In genomic region chr16:8686031-8686621, GRCh38 we compare ENCODE assay signal across 13 cellular contexts. TPM values are rescaled to one million over a fixed set of nuclear protein-coding genes. Genes with fewer than 3 reads are reported as not detected.
A peak's percentile ranks its signal among the peaks of the same experiment; 100 is the strongest.
DNase-seq lines count a peak whose midpoint lies in the region; ATAC-seq and TF ChIP-seq lines count a peak whose summit lies in the region.
"Had no signal": no experiment of that assay in that cellular context is flagged by ENCODE, and none has a peak within 500 bp of the region (broad histone marks: within the 10 kb centered on the region; RNA-seq: fewer than 3 reads in every experiment).

No MANE protein-coding gene starts in this region.

- TF ChIP-seq POLR2A in heart left ventricle (IDR thresholded peaks at IDR 0.05), result no peak

- H2AFZ ChIP-seq in MM.1S (ENCODE audit: low read length), result no peak overlapping the region

- H3K79me2 ChIP-seq in MM.1S (ENCODE audit: low read length), result no peaks in the 10 kb centered on the region

- peaks cover 0 to 20% (median 7%) of the 10 kb centered on the region in 12 donors for H3K9me3 ChIP-seq in heart left ventricle
- H3K9me3 ChIP-seq in MM.1S (replicated peaks; ENCODE audit: insufficient read depth, low read length), result no peaks in the 10 kb centered on the region
- H3K9me3 ChIP-seq: adrenal gland had no signal

- H3K27me3 ChIP-seq in heart left ventricle (no peaks in the 10 kb centered on the region), MM.1S (replicated peaks; ENCODE audit: insufficient read depth, low read length) (no peaks in the 10 kb centered on the region)
- H3K27me3 ChIP-seq: adrenal gland, tibial nerve had no signal

- peak overlapping the region in 7 of 12 donors; percentile 22 to 69 (median 48) for H3K27ac ChIP-seq in heart left ventricle
- no peak overlapping the region for H3K27ac ChIP-seq in MM.1S (ENCODE audit: low read length)
- H3K27ac ChIP-seq: adrenal gland, tibial nerve had no signal

- H3K36me3 ChIP-seq in heart left ventricle (peaks cover 0 to 3% (median 0%) of the 10 kb centered on the region in 9 donors), MM.1S (replicated peaks; ENCODE audit: insufficient read depth, low read length) (no peaks in the 10 kb centered on the region)
- H3K36me3 ChIP-seq: adrenal gland had no signal

- H4K20me1 ChIP-seq in MM.1S (ENCODE audit: insufficient read depth, low read length), result no peaks in the 10 kb centered on the region

- H3K4me1 ChIP-seq in heart left ventricle (peaks cover 0 to 13% (median 0%) of the 10 kb centered on the region in 12 donors), MM.1S (ENCODE audit: low read length) (no peaks in the 10 kb centered on the region)

- DNase-seq in DMS79 (lab: John Stamatoyannopoulos, UW) (peak; percentile 28), heart left ventricle (peak; percentile 32 to 78 (median 62)), nucleus accumbens (lab: John Stamatoyannopoulos, UW) (peak in 40 of 56 donors; percentile 2 to 67 (median 22)), MM.1S (no peak), GOT3 (lab: John Stamatoyannopoulos, UW) (no peak), NCI-H1930 (lab: John Stamatoyannopoulos, UW) (no peak)
- DNase-seq in activated CD4-positive, alpha-beta T cell treated with anti-CD3 and anti-CD28 coated beads for 4 hours, result no peak
- DNase-seq: Caco-2; NCI-H2171 treated with DMSO at 0.1 percent for 48 hours; stimulated activated CD4-positive, alpha-beta T cell treated with anti-CD3 and anti-CD28 coated beads, Interleukin-4, amount 100 ng/mL, for 4 hours had no signal

- 11 to 27% (median 24%) methylated on average over 5 to 7 of the region's 7 CpGs for WGBS in heart left ventricle, 4 donors

- no peak overlapping the region for H3K4me3 ChIP-seq in heart left ventricle
- no peak overlapping the region for H3K4me3 ChIP-seq in MM.1S (ENCODE audit: low read length)
- H3K4me3 ChIP-seq: adrenal gland, tibial nerve had no signal

- intact Hi-C loops in heart left ventricle (cut with DNase I), result no loop called here

- peak; percentile 47; the same call in 2 of the 3 replicates for ATAC-seq in SK-N-SH treated with all-trans-retinoic acid at 6 μM for 48 hours
- peak; percentile 92 to 97 (median 94) for ATAC-seq in heart left ventricle

- no peak overlapping the region for H3K4me2 ChIP-seq in MM.1S (ENCODE audit: low read depth, low read length)

- no peak overlapping the region for H3K9ac ChIP-seq in MM.1S (ENCODE audit: low read length)

- no peaks in the 10 kb centered on the region for H3F3A ChIP-seq in MM.1S (ENCODE audit: insufficient read depth, low read length)

- H3K9me2 ChIP-seq in MM.1S (replicated peaks; ENCODE audit: insufficient read depth, low read length), result no peaks in the 10 kb centered on the region

- TF ChIP-seq CTCF in heart left ventricle (IDR thresholded peaks at IDR 0.05) (no peak), MM.1S (IDR thresholded peaks at IDR 0.05; ENCODE audit: low read length) (no peak)

TF ChIP-seq in SK-N-SH treated with all-trans-retinoic acid at 6 μM for 48 hours, 23 proteins besides CTCF, POLR2A, EP300 and RAD21:
- TF ChIP-seq ESRRG (CRISPR knock-in tag; IDR thresholded peaks at IDR 0.05) (no peak), ARNTL (CRISPR knock-in tag; IDR thresholded peaks at IDR 0.05; ENCODE audit: borderline replicate concordance, low read depth) (no peak), ZNF565 (CRISPR knock-in tag; conservative IDR thresholded peaks at IDR 0.05; ENCODE audit: low read depth) (no peak), ZFP30 (CRISPR knock-in tag; IDR thresholded peaks at IDR 0.05) (no peak), PPARA (CRISPR knock-in tag; IDR thresholded peaks at IDR 0.05; ENCODE audit: borderline replicate concordance) (no peak), CREB5 (CRISPR knock-in tag; IDR thresholded peaks at IDR 0.05; ENCODE audit: low read depth) (no peak), OSR1 (CRISPR knock-in tag; IDR thresholded peaks at IDR 0.05) (no peak), POU6F1 (CRISPR knock-in tag; IDR thresholded peaks at IDR 0.05; ENCODE audit: borderline replicate concordance, low read depth) (no peak), ISL1 (CRISPR knock-in tag; IDR thresholded peaks at IDR 0.05) (no peak), SNAI2 (CRISPR knock-in tag; IDR thresholded peaks at IDR 0.05) (no peak), ZC3H10 (CRISPR knock-in tag; IDR thresholded peaks at IDR 0.05) (no peak), CSDC2 (CRISPR knock-in tag; IDR thresholded peaks at IDR 0.05) (no peak), RARB (CRISPR knock-in tag; IDR thresholded peaks at IDR 0.05) (no peak), ZFP3 (CRISPR knock-in tag; IDR thresholded peaks at IDR 0.05) (no peak), TCF4 (CRISPR knock-in tag; IDR thresholded peaks at IDR 0.05; ENCODE audit: borderline replicate concordance) (no peak), GLIS3 (CRISPR knock-in tag; IDR thresholded peaks at IDR 0.05) (no peak)

RNA-seq across cellular contexts. Expression of gene ABAT, which starts 11.7 kb away (rescaled TPM):
- 10 to 100 TPM in 5 of 9 donors, 1 to 10 TPM in 4; 5.1 to 37.0 (median 12.8) TPM for total RNA-seq in heart left ventricle
- 10 to 100 TPM in 1 of 2 donors, 1 to 10 TPM in 1; 3.4 to 17.6 TPM for polyA plus RNA-seq in heart left ventricle

Comparison
In these comparisons a context has a peak if more than half of its experiments do, and no peak if none do; other contexts are left out.
1. DNase-seq: peak in DMS79 (single experiment), heart left ventricle (5 of 5) and nucleus accumbens (40 of 56); none in MM.1S (single experiment), activated CD4-positive, alpha-beta T cell treated with anti-CD3 and anti-CD28 coated beads for 4 hours (0 of 2), GOT3 (single experiment) and NCI-H1930 (0 of 2).